In the genomic region with DNA sequence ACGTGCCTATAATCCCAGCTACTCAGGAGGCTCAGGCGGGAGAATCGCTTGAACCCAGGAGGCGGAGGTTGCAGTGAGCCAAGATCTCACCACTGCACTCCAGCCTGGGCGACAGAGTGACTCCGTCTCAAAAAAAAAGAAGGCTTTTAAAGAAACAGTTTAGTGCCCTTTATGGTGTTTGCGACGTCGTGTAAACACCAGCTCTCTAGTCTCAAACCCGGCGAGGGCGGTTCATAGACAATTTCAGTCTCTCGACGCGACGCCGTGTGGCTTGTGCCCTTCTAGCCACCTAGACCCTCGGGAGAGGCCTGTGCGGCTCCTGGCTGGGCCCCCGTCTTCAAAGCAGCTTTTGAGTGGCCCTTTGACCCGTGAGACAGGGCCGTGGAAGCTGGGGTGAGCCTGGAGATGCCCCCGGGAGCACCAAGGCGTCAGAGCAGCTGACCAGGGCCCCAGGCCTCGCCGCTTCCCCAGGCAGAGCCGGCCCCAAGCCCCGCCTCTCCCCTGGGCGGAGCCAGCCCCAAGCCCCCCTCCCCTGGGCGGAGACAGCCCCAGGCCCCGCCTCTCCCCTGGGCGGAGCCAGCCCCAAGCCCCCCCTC, we compare ENCODE assay signal across 1 cellular context.
A peak's percentile ranks its signal among the peaks of the same experiment; 100 is the strongest.
TF ChIP-seq lines count a peak whose summit lies in the region.

No MANE protein-coding gene starts in this region.

TF ChIP-seq in HepG2, 621 proteins besides CTCF, POLR2A, EP300 and RAD21 (continued from another document):
- no peak for TF ChIP-seq NFAT5 (CRISPR knock-in tag; IDR thresholded peaks at IDR 0.05)
- TF ChIP-seq USF2 (IDR thresholded peaks at IDR 0.05; ENCODE audit: low read depth, low read length): no peak
- no peak for TF ChIP-seq USF2 (CRISPR knock-in tag; IDR thresholded peaks at IDR 0.05; ENCODE audit: borderline replicate concordance)
- TF ChIP-seq MYC (CRISPR knock-in tag; IDR thresholded peaks at IDR 0.05; ENCODE audit: borderline replicate concordance): peak; percentile 33; the same call in 1 of the 2 replicates
- TF ChIP-seq POLR2AphosphoS2 (IDR thresholded peaks at IDR 0.05; ENCODE audit: low read depth, low read length): no peak
- peak; percentile 70; the same call in 1 of the 2 replicates for TF ChIP-seq PAX8 (CRISPR knock-in tag; IDR thresholded peaks at IDR 0.05; ENCODE audit: borderline replicate concordance)
- no peak for TF ChIP-seq CENPT (CRISPR knock-in tag; IDR thresholded peaks at IDR 0.05; ENCODE audit: low read depth)
- TF ChIP-seq ZNF768 (CRISPR knock-in tag; IDR thresholded peaks at IDR 0.05): 0 out of 2 replicates have a peak, but pooled peaks have one; percentile 26
- TF ChIP-seq ZNF33B (CRISPR knock-in tag; IDR thresholded peaks at IDR 0.05): no peak
- peak; percentile 19; the same call in 1 of the 2 replicates for TF ChIP-seq NR2F6 (IDR thresholded peaks at IDR 0.05)
- no peak for TF ChIP-seq NR2F6 (CRISPR knock-in tag; IDR thresholded peaks at IDR 0.05)
- no peak for TF ChIP-seq ZNF761 (CRISPR knock-in tag; conservative IDR thresholded peaks at IDR 0.05)
- TF ChIP-seq, protein P1, sequence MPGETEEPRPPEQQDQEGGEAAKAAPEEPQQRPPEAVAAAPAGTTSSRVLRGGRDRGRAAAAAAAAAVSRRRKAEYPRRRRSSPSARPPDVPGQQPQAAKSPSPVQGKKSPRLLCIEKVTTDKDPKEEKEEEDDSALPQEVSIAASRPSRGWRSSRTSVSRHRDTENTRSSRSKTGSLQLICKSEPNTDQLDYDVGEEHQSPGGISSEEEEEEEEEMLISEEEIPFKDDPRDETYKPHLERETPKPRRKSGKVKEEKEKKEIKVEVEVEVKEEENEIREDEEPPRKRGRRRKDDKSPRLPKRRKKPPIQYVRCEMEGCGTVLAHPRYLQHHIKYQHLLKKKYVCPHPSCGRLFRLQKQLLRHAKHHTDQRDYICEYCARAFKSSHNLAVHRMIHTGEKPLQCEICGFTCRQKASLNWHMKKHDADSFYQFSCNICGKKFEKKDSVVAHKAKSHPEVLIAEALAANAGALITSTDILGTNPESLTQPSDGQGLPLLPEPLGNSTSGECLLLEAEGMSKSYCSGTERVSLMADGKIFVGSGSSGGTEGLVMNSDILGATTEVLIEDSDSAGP (CRISPR knock-in tag; IDR thresholded peaks at IDR 0.05; ENCODE audit: borderline replicate concordance): peak; percentile 47
- TF ChIP-seq, protein P2, sequence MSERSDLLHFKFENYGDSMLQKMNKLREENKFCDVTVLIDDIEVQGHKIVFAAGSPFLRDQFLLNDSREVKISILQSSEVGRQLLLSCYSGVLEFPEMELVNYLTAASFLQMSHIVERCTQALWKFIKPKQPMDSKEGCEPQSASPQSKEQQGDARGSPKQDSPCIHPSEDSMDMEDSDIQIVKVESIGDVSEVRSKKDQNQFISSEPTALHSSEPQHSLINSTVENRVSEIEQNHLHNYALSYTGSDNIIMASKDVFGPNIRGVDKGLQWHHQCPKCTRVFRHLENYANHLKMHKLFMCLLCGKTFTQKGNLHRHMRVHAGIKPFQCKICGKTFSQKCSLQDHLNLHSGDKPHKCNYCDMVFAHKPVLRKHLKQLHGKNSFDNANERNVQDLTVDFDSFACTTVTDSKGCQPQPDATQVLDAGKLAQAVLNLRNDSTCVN (CRISPR knock-in tag; IDR thresholded peaks at IDR 0.05; ENCODE audit: borderline replicate concordance): peak; percentile 46; the same call in 1 of the 2 replicates
- TF ChIP-seq, protein P3, sequence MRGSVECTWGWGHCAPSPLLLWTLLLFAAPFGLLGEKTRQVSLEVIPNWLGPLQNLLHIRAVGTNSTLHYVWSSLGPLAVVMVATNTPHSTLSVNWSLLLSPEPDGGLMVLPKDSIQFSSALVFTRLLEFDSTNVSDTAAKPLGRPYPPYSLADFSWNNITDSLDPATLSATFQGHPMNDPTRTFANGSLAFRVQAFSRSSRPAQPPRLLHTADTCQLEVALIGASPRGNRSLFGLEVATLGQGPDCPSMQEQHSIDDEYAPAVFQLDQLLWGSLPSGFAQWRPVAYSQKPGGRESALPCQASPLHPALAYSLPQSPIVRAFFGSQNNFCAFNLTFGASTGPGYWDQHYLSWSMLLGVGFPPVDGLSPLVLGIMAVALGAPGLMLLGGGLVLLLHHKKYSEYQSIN (CRISPR knock-in tag; IDR thresholded peaks at IDR 0.05; ENCODE audit: borderline replicate concordance): no peak
- TF ChIP-seq MXI1 (IDR thresholded peaks at IDR 0.05; ENCODE audit: borderline replicate concordance, low read depth, low read length): no peak; the same call in 2 of the 3 replicates
- TF ChIP-seq, protein P4, sequence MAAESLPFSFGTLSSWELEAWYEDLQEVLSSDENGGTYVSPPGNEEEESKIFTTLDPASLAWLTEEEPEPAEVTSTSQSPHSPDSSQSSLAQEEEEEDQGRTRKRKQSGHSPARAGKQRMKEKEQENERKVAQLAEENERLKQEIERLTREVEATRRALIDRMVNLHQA (CRISPR knock-in tag; IDR thresholded peaks at IDR 0.05): no peak
- no peak for TF ChIP-seq ZNF605 (CRISPR knock-in tag; IDR thresholded peaks at IDR 0.05)
- TF ChIP-seq RXRB (CRISPR knock-in tag; IDR thresholded peaks at IDR 0.05; ENCODE audit: borderline replicate concordance): 0 out of 2 replicates have a peak, but pooled peaks have one; percentile 13
- no peak for TF ChIP-seq NFATC3 (CRISPR knock-in tag; IDR thresholded peaks at IDR 0.05)
- no peak for TF ChIP-seq MEIS2 (CRISPR knock-in tag; IDR thresholded peaks at IDR 0.05)
- TF ChIP-seq ZNF775 (CRISPR knock-in tag; IDR thresholded peaks at IDR 0.05; ENCODE audit: borderline replicate concordance): no peak
- TF ChIP-seq TAF1 (CRISPR knock-in tag; IDR thresholded peaks at IDR 0.05): peak; percentile 47; the same call in 1 of the 2 replicates
- TF ChIP-seq, protein P5, sequence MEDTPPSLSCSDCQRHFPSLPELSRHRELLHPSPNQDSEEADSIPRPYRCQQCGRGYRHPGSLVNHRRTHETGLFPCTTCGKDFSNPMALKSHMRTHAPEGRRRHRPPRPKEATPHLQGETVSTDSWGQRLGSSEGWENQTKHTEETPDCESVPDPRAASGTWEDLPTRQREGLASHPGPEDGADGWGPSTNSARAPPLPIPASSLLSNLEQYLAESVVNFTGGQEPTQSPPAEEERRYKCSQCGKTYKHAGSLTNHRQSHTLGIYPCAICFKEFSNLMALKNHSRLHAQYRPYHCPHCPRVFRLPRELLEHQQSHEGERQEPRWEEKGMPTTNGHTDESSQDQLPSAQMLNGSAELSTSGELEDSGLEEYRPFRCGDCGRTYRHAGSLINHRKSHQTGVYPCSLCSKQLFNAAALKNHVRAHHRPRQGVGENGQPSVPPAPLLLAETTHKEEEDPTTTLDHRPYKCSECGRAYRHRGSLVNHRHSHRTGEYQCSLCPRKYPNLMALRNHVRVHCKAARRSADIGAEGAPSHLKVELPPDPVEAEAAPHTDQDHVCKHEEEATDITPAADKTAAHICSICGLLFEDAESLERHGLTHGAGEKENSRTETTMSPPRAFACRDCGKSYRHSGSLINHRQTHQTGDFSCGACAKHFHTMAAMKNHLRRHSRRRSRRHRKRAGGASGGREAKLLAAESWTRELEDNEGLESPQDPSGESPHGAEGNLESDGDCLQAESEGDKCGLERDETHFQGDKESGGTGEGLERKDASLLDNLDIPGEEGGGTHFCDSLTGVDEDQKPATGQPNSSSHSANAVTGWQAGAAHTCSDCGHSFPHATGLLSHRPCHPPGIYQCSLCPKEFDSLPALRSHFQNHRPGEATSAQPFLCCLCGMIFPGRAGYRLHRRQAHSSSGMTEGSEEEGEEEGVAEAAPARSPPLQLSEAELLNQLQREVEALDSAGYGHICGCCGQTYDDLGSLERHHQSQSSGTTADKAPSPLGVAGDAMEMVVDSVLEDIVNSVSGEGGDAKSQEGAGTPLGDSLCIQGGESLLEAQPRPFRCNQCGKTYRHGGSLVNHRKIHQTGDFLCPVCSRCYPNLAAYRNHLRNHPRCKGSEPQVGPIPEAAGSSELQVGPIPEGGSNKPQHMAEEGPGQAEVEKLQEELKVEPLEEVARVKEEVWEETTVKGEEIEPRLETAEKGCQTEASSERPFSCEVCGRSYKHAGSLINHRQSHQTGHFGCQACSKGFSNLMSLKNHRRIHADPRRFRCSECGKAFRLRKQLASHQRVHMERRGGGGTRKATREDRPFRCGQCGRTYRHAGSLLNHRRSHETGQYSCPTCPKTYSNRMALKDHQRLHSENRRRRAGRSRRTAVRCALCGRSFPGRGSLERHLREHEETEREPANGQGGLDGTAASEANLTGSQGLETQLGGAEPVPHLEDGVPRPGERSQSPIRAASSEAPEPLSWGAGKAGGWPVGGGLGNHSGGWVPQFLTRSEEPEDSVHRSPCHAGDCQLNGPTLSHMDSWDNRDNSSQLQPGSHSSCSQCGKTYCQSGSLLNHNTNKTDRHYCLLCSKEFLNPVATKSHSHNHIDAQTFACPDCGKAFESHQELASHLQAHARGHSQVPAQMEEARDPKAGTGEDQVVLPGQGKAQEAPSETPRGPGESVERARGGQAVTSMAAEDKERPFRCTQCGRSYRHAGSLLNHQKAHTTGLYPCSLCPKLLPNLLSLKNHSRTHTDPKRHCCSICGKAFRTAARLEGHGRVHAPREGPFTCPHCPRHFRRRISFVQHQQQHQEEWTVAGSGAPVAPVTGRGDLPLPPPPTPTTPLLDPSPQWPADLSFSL (CRISPR knock-in tag; IDR thresholded peaks at IDR 0.05): no peak
- TF ChIP-seq BHLHE40 (IDR thresholded peaks at IDR 0.05; ENCODE audit: low read length): no peak
- peak; percentile 36 to 70; a peak in 2 of 4 replicates for TF ChIP-seq HMGXB4 (CRISPR knock-in tag; IDR thresholded peaks at IDR 0.05; ENCODE audit: borderline replicate concordance in 1 of 2, low read depth in 1 of 2)
- TF ChIP-seq ZNF460 (CRISPR knock-in tag; IDR thresholded peaks at IDR 0.05; ENCODE audit: borderline replicate concordance): no peak
- no peak for TF ChIP-seq RBM39 (IDR thresholded peaks at IDR 0.05; ENCODE audit: low read depth, low read length, poor library complexity, severe bottlenecking)
- TF ChIP-seq SRF (IDR thresholded peaks at IDR 0.05; ENCODE audit: low read depth, low read length): no peak
TF ChIP-seq in HepG2: peak in this region for 96.
